8 cellular contexts compared by ENCODE assay signal in genomic region chr2:62304429-62305417, GRCh38.
DNase-seq lines count a peak whose midpoint lies in the region; ATAC-seq, FAIRE-seq and TF ChIP-seq lines count a peak whose summit lies in the region.

No MANE protein-coding gene starts in this region.

- ATAC-seq in GM21737 (IDR thresholded peaks at IDR 0.05; ENCODE audit: unreplicated experiment) = no peak
- no peak for ATAC-seq in HG03097 (IDR thresholded peaks at IDR 0.05; ENCODE audit: low FRiP score, unreplicated experiment)
- no peak for ATAC-seq in HG02610 (IDR thresholded peaks at IDR 0.05; ENCODE audit: unreplicated experiment)

- peak; percentile 83 for FAIRE-seq in GM12891 (lab: Jason Lieb, UNC)

- TF ChIP-seq CTCF in foreskin fibroblast (IDR thresholded peaks at IDR 0.05; ENCODE audit: low read depth, low read length) = no peak

- no peak for DNase-seq in GM12891 (ENCODE audit: insufficient read length, low spot score)
- peak; percentile 44 for DNase-seq in NCI-H345 treated with DMSO at 0.1 percent for 48 hours (lab: John Stamatoyannopoulos, UW; ENCODE audit: unreplicated experiment)
- peak; percentile 61 for DNase-seq in activated CD8-positive, alpha-beta memory T cell treated with anti-CD3 and anti-CD28 coated beads, Interleukin-2, amount 50 U/mL, for 4 hours
- DNase-seq in foreskin fibroblast = peak; percentile 38 to 39
- DNase-seq in skeletal muscle cell (ENCODE audit: low read depth) = peak; percentile 41

- no peak for TF ChIP-seq POLR2A in GM12891 (IDR thresholded peaks at IDR 0.05; ENCODE audit: low read depth, low read length)

- no peak overlapping the region for H3K4me3 ChIP-seq in foreskin fibroblast (ENCODE audit: low read depth in 1 of 2, low read length in 2 of 2)
- H3K4me3 ChIP-seq in skeletal muscle cell (ENCODE audit: low read depth, low read length) = no peak overlapping the region

TF ChIP-seq in GM12891, 5 proteins besides CTCF, POLR2A, EP300 and RAD21:
- TF ChIP-seq PAX5 (IDR thresholded peaks at IDR 0.05; ENCODE audit: insufficient read depth, low read length, severe bottlenecking) (no peak), SPI1 (IDR thresholded peaks at IDR 0.05; ENCODE audit: low read depth, low read length) (peak; percentile 64)
